Comparison of ENCODE assay signal across 8 cellular contexts in genomic region chr11:47553417-47553746, GRCh38. TPM values are rescaled to one million over a fixed set of nuclear protein-coding genes. Genes with fewer than 3 reads are reported as not detected.
DNase-seq lines count a peak whose midpoint lies in the region; ATAC-seq and TF ChIP-seq lines count a peak whose summit lies in the region.

No MANE protein-coding gene starts in this region.

- H3K36me3 Mint-ChIP-seq in activated CD4-positive, alpha-beta T cell treated with anti-CD3 and anti-CD28 coated beads, Interleukin-2, amount 10 ng/mL, durations not matched to agents 24 days and 14 days (ENCODE audit: low read depth) = peaks cover 25% of the 10 kb centered on the region

- H3K9ac ChIP-seq in skeletal muscle satellite cell (ENCODE audit: low read depth, low read length) = peak overlapping the region; percentile 72

- no peaks in the 10 kb centered on the region for H3K27me3 ChIP-seq in gastroesophageal sphincter
- no peaks in the 10 kb centered on the region for H3K27me3 ChIP-seq in skeletal muscle satellite cell (ENCODE audit: control insufficient read depth, insufficient read depth, low read length)

- H3K4me1 ChIP-seq in gastroesophageal sphincter (peaks cover 2 to 47% (median 12%) of the 10 kb centered on the region in 3 donors), skeletal muscle satellite cell (ENCODE audit: control insufficient read depth, insufficient read depth, low read length) (peaks cover 21% of the 10 kb centered on the region)

- H3K4me3 ChIP-seq in gastroesophageal sphincter = peak overlapping the region; percentile 22 to 99
- peak overlapping the region; percentile 94 for H3K4me3 ChIP-seq in skeletal muscle satellite cell (ENCODE audit: low read length)

- peak; percentile 65 for TF ChIP-seq CTCF in VCaP (conservative IDR thresholded peaks at IDR 0.05)
- TF ChIP-seq CTCF in gastroesophageal sphincter (IDR thresholded peaks at IDR 0.05) = no peak

- H3K4me3 Mint-ChIP-seq in activated CD4-positive, alpha-beta T cell treated with anti-CD3 and anti-CD28 coated beads, Interleukin-2, amount 10 ng/mL, durations not matched to agents 24 days and 14 days = peak overlapping the region; percentile 93

- no peaks in the 10 kb centered on the region for H3K9me3 ChIP-seq in gastroesophageal sphincter
- H3K9me3 ChIP-seq in skeletal muscle satellite cell (replicated peaks; ENCODE audit: low read length) = no peaks in the 10 kb centered on the region

- peak overlapping the region; percentile 85 for H3K27ac Mint-ChIP-seq in activated CD4-positive, alpha-beta T cell treated with anti-CD3 and anti-CD28 coated beads, Interleukin-2, amount 10 ng/mL, durations not matched to agents 24 days and 14 days

- peak overlapping the region; percentile 86 for H3K4me2 ChIP-seq in skeletal muscle satellite cell (ENCODE audit: low read length)

- no peak for TF ChIP-seq EP300 in gastroesophageal sphincter (IDR thresholded peaks at IDR 0.05)

- DNase-seq in activated CD4-positive, alpha-beta T cell treated with anti-CD3 and anti-CD28 coated beads, Interleukin-2, amount 10 ng/mL, durations not matched to agents 24 days and 14 days = no peak
- DNase-seq in activated CD4-positive, alpha-beta T cell treated with anti-CD3 and anti-CD28 coated beads for 4 hours = no peak
- DNase-seq in NCI-H524 treated with DMSO at 0.1 percent for 48 hours (lab: John Stamatoyannopoulos, UW) = no peak
- no peak for DNase-seq in NCI-H510A (lab: John Stamatoyannopoulos, UW)

- TF ChIP-seq POLR2A in gastroesophageal sphincter (IDR thresholded peaks at IDR 0.05) = no peak

- H3K27ac ChIP-seq in VCaP (peak overlapping the region; percentile 87), gastroesophageal sphincter (peak overlapping the region in 3 of 4 donors; percentile 91 to 93 (median 92))

- ATAC-seq in HG03039 (IDR thresholded peaks at IDR 0.05; ENCODE audit: unreplicated experiment) = peak; percentile 23
- ATAC-seq in gastroesophageal sphincter = peak; percentile 35

- no peaks in the 10 kb centered on the region for H3K27me3 Mint-ChIP-seq in activated CD4-positive, alpha-beta T cell treated with anti-CD3 and anti-CD28 coated beads, Interleukin-2, amount 10 ng/mL, durations not matched to agents 24 days and 14 days

- no peaks in the 10 kb centered on the region for H3K9me3 Mint-ChIP-seq in activated CD4-positive, alpha-beta T cell treated with anti-CD3 and anti-CD28 coated beads, Interleukin-2, amount 10 ng/mL, durations not matched to agents 24 days and 14 days

- WGBS in gastroesophageal sphincter (ENCODE audit: low coverage in 1 of 2), 2 donors = 15 to 23% methylated on average over 5 to 6 of the region's 9 CpGs

- peaks cover 28% of the 10 kb centered on the region for H3K4me1 Mint-ChIP-seq in activated CD4-positive, alpha-beta T cell treated with anti-CD3 and anti-CD28 coated beads, Interleukin-2, amount 10 ng/mL, durations not matched to agents 24 days and 14 days

- intact Hi-C loops in activated CD4-positive, alpha-beta T cell treated with anti-CD3 and anti-CD28 coated beads, Interleukin-2, amount 10 ng/mL, durations not matched to agents 24 days and 14 days (cut with micrococcal nuclease) = loop anchor here (1.0 to 10.0 kb wide), 9 partner anchors 12 to 289 kb away; partner anchors contain the start of genes FNBP4, MTCH2, NDUFS3 and PSMC3

- H3K36me3 ChIP-seq in gastroesophageal sphincter (no peaks in the 10 kb centered on the region), skeletal muscle satellite cell (ENCODE audit: insufficient read depth, low read length) (peaks cover 9% of the 10 kb centered on the region)

RNA-seq across cellular contexts. Expression of gene CELF1, which starts 0.5 kb away (rescaled TPM):
- 154 and 159 TPM in 2 replicates for total RNA-seq in activated CD4-positive, alpha-beta T cell treated with anti-CD3 and anti-CD28 coated beads, Interleukin-2, amount 10 ng/mL, durations not matched to agents 24 days and 14 days
- 100 to 1,000 TPM in 3 of 4 donors, 10 to 100 TPM in 1; 82.2 to 146 (median 106) TPM for total RNA-seq in gastroesophageal sphincter
- 70.1 and 76.6 TPM in 2 replicates for total RNA-seq in skeletal muscle satellite cell (2012; rRNA removed)

RNA-seq across cellular contexts. Expression of gene PTPMT1, which starts 12.0 kb away (rescaled TPM):
- total RNA-seq in activated CD4-positive, alpha-beta T cell treated with anti-CD3 and anti-CD28 coated beads, Interleukin-2, amount 10 ng/mL, durations not matched to agents 24 days and 14 days = 53.9 and 54.9 TPM in 2 replicates
- 10 to 100 TPM; 70.0 to 95.7 (median 83.6) TPM for total RNA-seq in gastroesophageal sphincter
- total RNA-seq in skeletal muscle satellite cell (2012; rRNA removed) = 63.6 and 83.1 TPM in 2 replicates

RNA-seq across cellular contexts. Expression of gene KBTBD4, which starts 25.4 kb away (rescaled TPM):
- 16.4 and 16.7 TPM in 2 replicates for total RNA-seq in activated CD4-positive, alpha-beta T cell treated with anti-CD3 and anti-CD28 coated beads, Interleukin-2, amount 10 ng/mL, durations not matched to agents 24 days and 14 days
- 10 to 100 TPM; 23.3 to 36.1 (median 27.0) TPM for total RNA-seq in gastroesophageal sphincter
- total RNA-seq in skeletal muscle satellite cell (2012; rRNA removed) = 18.0 and 21.0 TPM in 2 replicates

RNA-seq across cellular contexts. Expression of gene NDUFS3, which starts 25.5 kb away (rescaled TPM):
- 151 and 159 TPM in 2 replicates for total RNA-seq in activated CD4-positive, alpha-beta T cell treated with anti-CD3 and anti-CD28 coated beads, Interleukin-2, amount 10 ng/mL, durations not matched to agents 24 days and 14 days
- 10 to 100 TPM; 38.7 to 75.6 (median 53.2) TPM for total RNA-seq in gastroesophageal sphincter
- 68.2 and 77.8 TPM in 2 replicates for total RNA-seq in skeletal muscle satellite cell (2012; rRNA removed)

RNA-seq across cellular contexts. Expression of gene FAM180B, which starts 33.1 kb away (rescaled TPM):
- 0.19 and 0.28 TPM in 2 replicates for total RNA-seq in activated CD4-positive, alpha-beta T cell treated with anti-CD3 and anti-CD28 coated beads, Interleukin-2, amount 10 ng/mL, durations not matched to agents 24 days and 14 days
- total RNA-seq in gastroesophageal sphincter = 1 to 10 TPM in 1 of 4 donors, under 1 TPM in 3; 0.37 to 1.1 (median 0.68) TPM
- total RNA-seq in skeletal muscle satellite cell (2012; rRNA removed) = under 0.01 and 0.44 TPM in 2 replicates
